Comparison of ENCODE assay signal across 24 cellular contexts in the genomic region with DNA sequence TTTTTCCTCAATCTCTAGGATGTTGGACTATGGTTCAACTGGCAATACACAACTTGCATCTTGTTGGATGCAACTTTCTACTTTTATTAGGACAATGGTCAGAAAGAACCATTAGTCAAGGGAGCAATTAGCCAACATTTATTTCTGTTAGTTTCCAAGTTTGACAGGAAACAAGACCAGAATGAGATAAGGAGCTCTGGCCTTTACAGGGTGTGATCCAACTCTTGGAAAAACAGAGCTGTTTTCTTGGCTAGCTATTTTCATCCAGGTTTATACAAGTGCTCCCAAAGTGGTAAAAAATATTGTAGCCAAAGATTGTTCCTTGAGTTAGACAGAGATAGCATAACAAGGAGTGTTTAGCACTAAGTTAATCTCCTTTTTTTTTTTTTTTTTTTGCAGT.
"Had no signal": no experiment of that assay in that cellular context is flagged by ENCODE, and none has a peak within 500 bp of the region (broad histone marks: within the 10 kb centered on the region; RNA-seq: fewer than 3 reads in every experiment).

No MANE protein-coding gene starts in this region.

- DNase-seq: cortex of kidney; dorsolateral prefrontal cortex; endodermal cell; mesenchymal stem cell; mucosa of descending colon; naive B cell; pancreas; stimulated activated CD4-positive, alpha-beta T cell treated with anti-CD3 and anti-CD28 coated beads, Interleukin-12 subunit alpha, Interleukin-12 subunit beta, amount 100 ng/mL, for 4 hours; stimulated activated CD4-positive, alpha-beta T cell treated with anti-CD3 and anti-CD28 coated beads, Interleukin-1b, Interleukin-23, amount 100 ng/mL, for 48 hours; stimulated activated CD4-positive, alpha-beta T cell treated with anti-CD3 and anti-CD28 coated beads, Interleukin-4, amount 100 ng/mL, for 1 hour; stimulated activated CD8-positive, alpha-beta memory T cell treated with anti-CD3 and anti-CD28 coated beads, Interleukin-4, amount 100 ng/mL, for 48 hours; stimulated activated naive CD4-positive, alpha-beta T cell; stimulated activated naive CD8-positive, alpha-beta T cell treated with anti-CD3 and anti-CD28 coated beads, Interleukin-15, amount 100 ng/mL, for 72 hours; transverse colon; upper lobe of right lung had no signal

- H3K27ac ChIP-seq: dorsolateral prefrontal cortex, esophagus muscularis mucosa, neutrophil, pancreas, suprapubic skin, transverse colon, upper lobe of right lung, vagina had no signal

- H3K4me1 ChIP-seq: pancreas, upper lobe of right lung had no signal

- FAIRE-seq: frontal cortex, keratinocyte, pancreas had no signal

- H3K9me3 ChIP-seq: esophagus muscularis mucosa, mucosa of descending colon, neutrophil, pancreas, suprapubic skin, transverse colon, upper lobe of right lung, vagina had no signal

- H3K27me3 ChIP-seq: esophagus muscularis mucosa, pancreas, suprapubic skin, transverse colon, upper lobe of right lung, vagina had no signal

- ATAC-seq: mucosa of descending colon; natural killer cell treated with Interleukin-12 subunit alpha and Interleukin-12 subunit beta and Interleukin-15 and Interleukin-18, amount 100 ng/mL, for 72 hours; pancreas; sciatic nerve; stimulated activated naive CD8-positive, alpha-beta T cell treated with anti-CD3 and anti-CD28 coated beads, Interleukin-15, amount 100 ng/mL, for 72 hours; upper lobe of right lung had no signal

- H3K36me3 ChIP-seq: esophagus muscularis mucosa, pancreas, suprapubic skin, transverse colon, upper lobe of right lung, vagina had no signal

- H3K4me3 ChIP-seq: dorsolateral prefrontal cortex, esophagus muscularis mucosa, mucosa of descending colon, pancreas, smooth muscle cell, suprapubic skin, transverse colon, upper lobe of right lung, vagina had no signal

- H3K4me2 ChIP-seq: smooth muscle cell had no signal
